ENCODE assay signal across 8 cellular contexts in genomic region chr1:12477936-12478611, GRCh38.
DNase-seq lines count a peak whose midpoint lies in the region; ATAC-seq, FAIRE-seq and TF ChIP-seq lines count a peak whose summit lies in the region.

No MANE protein-coding gene starts in this region.

- no peak overlapping the region for H3K27ac ChIP-seq in CD4-positive, CD25-positive, alpha-beta regulatory T cell (ENCODE audit: insufficient read depth, low read length, poor library complexity, severe bottlenecking)
- H3K27ac ChIP-seq in RWPE2 (ENCODE audit: poor library complexity, severe bottlenecking): peak overlapping the region; percentile 40

- H3K27me3 Mint-ChIP-seq in CD4-positive, CD25-positive, alpha-beta regulatory T cell: no peaks in the 10 kb centered on the region

- no peaks in the 10 kb centered on the region for H3K27me3 ChIP-seq in CD4-positive, CD25-positive, alpha-beta regulatory T cell (ENCODE audit: control insufficient read depth, insufficient read depth, low read length)
- H3K27me3 ChIP-seq in RWPE2 (ENCODE audit: insufficient read depth, poor library complexity, severe bottlenecking) (no peaks in the 10 kb centered on the region), mucosa of stomach (ENCODE audit: control insufficient read depth, insufficient read depth, low read length) (no peaks in the 10 kb centered on the region)

- peak in 1 of 2 donors; percentile 5 for ATAC-seq in CD4-positive, CD25-positive, alpha-beta regulatory T cell (ENCODE audit: low read depth in 2 of 2)
- ATAC-seq in RWPE2 (ENCODE audit: low read depth) (peak; percentile 79), GM18867 (IDR thresholded peaks at IDR 0.05; ENCODE audit: unreplicated experiment) (no peak), GM18868 (IDR thresholded peaks at IDR 0.05; ENCODE audit: unreplicated experiment) (no peak), HG02798 (IDR thresholded peaks at IDR 0.05; ENCODE audit: poor library complexity, unreplicated experiment) (no peak)

- H3K36me3 ChIP-seq in CD4-positive, CD25-positive, alpha-beta regulatory T cell (ENCODE audit: control insufficient read depth, insufficient read depth, low read length): peaks cover 20% of the 10 kb centered on the region
- H3K36me3 ChIP-seq in RWPE2 (ENCODE audit: low read depth): no peaks in the 10 kb centered on the region
- H3K36me3 ChIP-seq in mucosa of stomach (ENCODE audit: control insufficient read depth, insufficient read depth, low read length): no peaks in the 10 kb centered on the region

- H3K9me3 Mint-ChIP-seq in CD4-positive, CD25-positive, alpha-beta regulatory T cell: no peaks in the 10 kb centered on the region

- H3K4me1 ChIP-seq in CD4-positive, CD25-positive, alpha-beta regulatory T cell (ENCODE audit: control insufficient read depth, insufficient read depth, low read length, poor library complexity, severe bottlenecking): peaks cover 50% of the 10 kb centered on the region
- H3K4me1 ChIP-seq in RWPE2 (ENCODE audit: insufficient read depth, poor library complexity, severe bottlenecking): peaks cover 41% of the 10 kb centered on the region
- H3K4me1 ChIP-seq in mucosa of stomach (ENCODE audit: control insufficient read depth, insufficient read depth, low read length): peaks cover 74% of the 10 kb centered on the region

- peak overlapping the region; percentile 5 for H3K9ac ChIP-seq in mucosa of stomach (ENCODE audit: low read length)

- no peaks in the 10 kb centered on the region for H3K9me3 ChIP-seq in CD4-positive, CD25-positive, alpha-beta regulatory T cell (ENCODE audit: control insufficient read depth in 2 of 2, low read length in 2 of 2)
- H3K9me3 ChIP-seq in RWPE2 (ENCODE audit: severe bottlenecking) (no peaks in the 10 kb centered on the region), mucosa of stomach (ENCODE audit: control insufficient read depth, low read length) (no peaks in the 10 kb centered on the region)

- H3K4me3 Mint-ChIP-seq in CD4-positive, CD25-positive, alpha-beta regulatory T cell: peak overlapping the region in 3 of 4 donors; percentile 67 to 74 (median 72)

- no peak for DNase-seq in CD4-positive, CD25-positive, alpha-beta regulatory T cell
- DNase-seq in HUDEP-2 (lab: John Stamatoyannopoulos, UW; ENCODE audit: unreplicated experiment in 76 of 76) (peak in 75 of 76 experiments; percentile 34 to 95 (median 86)), RWPE2 (ENCODE audit: low spot score) (peak; percentile 90)

- peak overlapping the region; percentile 86 to 91 (median 89) for H3K27ac Mint-ChIP-seq in CD4-positive, CD25-positive, alpha-beta regulatory T cell

- FAIRE-seq in endometrium (lab: Jason Lieb, UNC): peak; percentile 97

- H3K4me3 ChIP-seq in CD4-positive, CD25-positive, alpha-beta regulatory T cell (ENCODE audit: low read depth, low read length): no peak overlapping the region
- H3K4me3 ChIP-seq in RWPE2 (ENCODE audit: severe bottlenecking) (no peak overlapping the region), mucosa of stomach (ENCODE audit: low read length) (no peak overlapping the region)

- H3K36me3 Mint-ChIP-seq in CD4-positive, CD25-positive, alpha-beta regulatory T cell: peaks cover 23% of the 10 kb centered on the region

- H3K4me1 Mint-ChIP-seq in CD4-positive, CD25-positive, alpha-beta regulatory T cell: peaks cover 19 to 90% (median 61%) of the 10 kb centered on the region in 4 donors

- no peak for TF ChIP-seq CTCF in RWPE2 (IDR thresholded peaks at IDR 0.05; ENCODE audit: poor library complexity, severe bottlenecking)

Comparison
In these comparisons a context has a peak if more than half of its experiments do, and no peak if none do; other contexts are left out.
1. DNase-seq: peak in HUDEP-2 (75 of 76) and RWPE2 (single experiment); none in CD4-positive, CD25-positive, alpha-beta regulatory T cell (0 of 3).